8 cellular contexts compared by ENCODE assay signal in the genomic region with DNA sequence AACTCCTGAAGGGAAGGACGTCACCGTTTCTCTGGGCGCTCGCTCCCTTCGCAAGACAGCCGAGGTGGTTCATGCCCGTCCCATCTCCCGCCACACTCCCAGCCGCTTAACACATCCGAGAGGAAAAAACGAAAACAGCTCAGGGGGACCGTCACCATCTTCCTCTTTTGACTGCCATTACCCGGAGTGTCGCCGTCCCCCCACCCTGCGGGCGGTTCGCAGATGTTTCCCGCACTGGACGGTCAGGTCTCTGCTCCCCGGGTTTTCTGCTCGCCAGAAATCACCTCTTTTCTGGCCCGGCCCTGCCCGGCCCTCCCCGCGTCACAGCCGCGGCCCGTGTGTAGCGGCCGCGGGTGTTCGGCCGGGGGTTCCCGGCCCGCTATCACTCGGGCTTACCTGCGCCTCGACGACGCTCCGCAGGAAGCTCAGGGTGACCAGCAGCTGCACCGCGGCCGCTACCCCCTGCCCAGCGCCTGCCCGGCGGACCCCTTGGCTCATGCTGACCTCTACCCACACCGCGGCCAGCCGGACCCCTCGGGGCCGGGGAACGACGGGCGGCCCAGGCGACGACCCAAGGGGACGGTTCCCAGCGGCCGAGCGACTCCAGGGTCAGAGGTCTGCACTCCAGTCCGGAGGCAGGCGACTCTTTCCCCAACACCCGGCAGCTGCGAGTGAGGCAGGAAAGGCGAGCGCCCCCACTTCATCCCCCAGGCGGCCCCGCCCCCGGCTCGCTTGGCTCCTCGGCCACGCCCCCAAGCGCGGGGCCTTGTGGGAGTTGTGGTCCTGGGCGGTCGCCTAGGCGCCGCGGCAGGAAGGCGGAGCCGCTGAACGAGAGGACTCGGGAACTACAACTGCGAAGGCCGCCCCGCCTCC. TPM values are rescaled to one million over a fixed set of nuclear protein-coding genes. Genes with fewer than 3 reads are reported as not detected.
DNase-seq lines count a peak whose midpoint lies in the region; ATAC-seq and TF ChIP-seq lines count a peak whose summit lies in the region.

A gene with protein sequence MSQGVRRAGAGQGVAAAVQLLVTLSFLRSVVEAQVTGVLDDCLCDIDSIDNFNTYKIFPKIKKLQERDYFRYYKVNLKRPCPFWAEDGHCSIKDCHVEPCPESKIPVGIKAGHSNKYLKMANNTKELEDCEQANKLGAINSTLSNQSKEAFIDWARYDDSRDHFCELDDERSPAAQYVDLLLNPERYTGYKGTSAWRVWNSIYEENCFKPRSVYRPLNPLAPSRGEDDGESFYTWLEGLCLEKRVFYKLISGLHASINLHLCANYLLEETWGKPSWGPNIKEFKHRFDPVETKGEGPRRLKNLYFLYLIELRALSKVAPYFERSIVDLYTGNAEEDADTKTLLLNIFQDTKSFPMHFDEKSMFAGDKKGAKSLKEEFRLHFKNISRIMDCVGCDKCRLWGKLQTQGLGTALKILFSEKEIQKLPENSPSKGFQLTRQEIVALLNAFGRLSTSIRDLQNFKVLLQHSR (minus strand): TSS at position 673 of the 873 bp plus-strand sequence. CDS start 175 bp downstream, at position 498.

- peaks cover 2% of the 10 kb centered on the region for H3K27me3 ChIP-seq in kidney epithelial cell (ENCODE audit: control insufficient read depth, insufficient read depth, low read length)

- ATAC-seq in GM19043 (IDR thresholded peaks at IDR 0.05; ENCODE audit: low read depth, unreplicated experiment): peak; percentile 69
- ATAC-seq in HG03354 (IDR thresholded peaks at IDR 0.05; ENCODE audit: poor library complexity, severe bottlenecking, unreplicated experiment): peak; percentile 83

- no peaks in the 10 kb centered on the region for H3K36me3 ChIP-seq in kidney epithelial cell (ENCODE audit: control insufficient read depth, insufficient read depth, low read length)

- no peak for TF ChIP-seq CTCF in kidney epithelial cell (IDR thresholded peaks at IDR 0.05; ENCODE audit: insufficient read depth, low read length, poor library complexity, severe bottlenecking)

- DNase-seq in Ammon's horn (ENCODE audit: low spot score) (peak; percentile 98), NCI-H446 (lab: John Stamatoyannopoulos, UW) (peak; percentile 65 to 94), cerebellum (ENCODE audit: low spot score) (peak; percentile 97), kidney epithelial cell (ENCODE audit: low read depth) (peak; percentile 67)
- DNase-seq in activated CD4-positive, CD25-positive, alpha-beta regulatory T cell treated with anti-CD3 and anti-CD28 coated beads, Interleukin-2, amount 50 U/mL, for 72 hours: peak; percentile 97
- peak; percentile 98 for DNase-seq in stimulated activated CD4-positive, alpha-beta T cell treated with anti-CD3 and anti-CD28 coated beads, Interleukin-15, amount 100 ng/mL, for 24 hours

- H3K4me3 ChIP-seq in kidney epithelial cell (ENCODE audit: low read depth, low read length): peak within 1 kb of the TSS; percentile 96

RNA-seq across cellular contexts. Expression of the gene that starts here (rescaled TPM):
- 10.6 TPM for total RNA-seq in cerebellum
- 4.5 and 11.9 TPM in 2 replicates for total RNA-seq in kidney epithelial cell

Comparison
In these comparisons a context has a peak if more than half of its experiments do, and no peak if none do; other contexts are left out.
1. Peak in every context shown above with its lines: DNase-seq, ATAC-seq and H3K4me3 ChIP-seq.